Comparison of ENCODE assay signal across 8 cellular contexts in the genomic region with DNA sequence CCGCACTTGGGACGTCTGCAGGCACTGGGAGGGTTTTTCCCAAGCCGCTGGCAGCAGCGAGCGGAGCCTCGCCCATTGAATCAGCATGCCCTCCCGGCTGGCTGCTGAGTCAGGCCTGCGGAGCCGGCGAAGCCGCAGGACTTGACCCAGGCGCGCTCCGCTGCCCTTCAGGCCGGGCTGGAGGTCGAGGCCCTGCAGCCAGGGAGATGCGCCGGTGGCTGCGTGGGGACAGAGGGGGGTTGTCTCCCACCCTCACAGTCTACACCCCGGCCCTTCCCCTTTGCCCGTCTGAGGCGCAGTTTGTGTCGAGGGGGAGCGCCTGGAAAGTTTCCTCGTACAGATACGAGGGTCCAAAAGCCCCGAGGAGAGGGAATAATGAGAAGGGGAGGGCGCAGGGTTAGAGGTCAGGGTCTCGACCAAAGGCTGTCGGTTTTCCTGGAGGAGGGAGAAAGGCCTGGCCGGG. TPM values are rescaled to one million over a fixed set of nuclear protein-coding genes. Genes with fewer than 3 reads are reported as not detected.
DNase-seq lines count a peak whose midpoint lies in the region; ATAC-seq and TF ChIP-seq lines count a peak whose summit lies in the region.

No MANE protein-coding gene starts in this region.

- H3K27ac Mint-ChIP-seq in natural killer cell = peak overlapping the region; percentile 79 to 94

- ATAC-seq in natural killer cell = peak in 2 of 3 donors; percentile 3 to 38
- ATAC-seq in HG03432 (IDR thresholded peaks at IDR 0.05; ENCODE audit: unreplicated experiment) = no peak
- no peak for ATAC-seq in GM18868 (IDR thresholded peaks at IDR 0.05; ENCODE audit: unreplicated experiment)
- ATAC-seq in GM18511 (IDR thresholded peaks at IDR 0.05; ENCODE audit: unreplicated experiment) = no peak

- H3K9me3 ChIP-seq in ES-I3 (ENCODE audit: control insufficient read depth, insufficient read depth, low read length) = no peaks in the 10 kb centered on the region
- no peaks in the 10 kb centered on the region for H3K9me3 ChIP-seq in HUES6 (ENCODE audit: control insufficient read depth, insufficient read depth, low read depth, low read length)

- H3K4me3 ChIP-seq in HUES6 (ENCODE audit: low read depth, low read length) (peak overlapping the region; percentile 96), fibroblast of villous mesenchyme (ENCODE audit: low read depth, low read length) (peak overlapping the region; percentile 89)

- intact Hi-C loops in natural killer cell (cut with micrococcal nuclease) = no loop called here

- peak; percentile 33 for DNase-seq in activated T-cell treated with anti-CD3 and anti-CD28 coated beads, Interleukin-2, amount 50 U/mL, for 1 hour
- DNase-seq in fibroblast of villous mesenchyme (ENCODE audit: low read depth) (peak; percentile 83), natural killer cell (peak; percentile 29)

- no peaks in the 10 kb centered on the region for H3K9me3 Mint-ChIP-seq in natural killer cell

- H3K27me3 Mint-ChIP-seq in natural killer cell (ENCODE audit: low read depth in 2 of 2) = no peaks in the 10 kb centered on the region

- TF ChIP-seq CTCF in fibroblast of villous mesenchyme (IDR thresholded peaks at IDR 0.05; ENCODE audit: insufficient read depth, low read depth, low read length) (no peak), natural killer cell (IDR thresholded peaks at IDR 0.05) (no peak)

- peak overlapping the region; percentile 78 for H3K9ac ChIP-seq in ES-I3 (ENCODE audit: low read depth, low read length)
- H3K9ac ChIP-seq in HUES6 (ENCODE audit: low read length) = peak overlapping the region; percentile 94

- no peaks in the 10 kb centered on the region for H3K36me3 ChIP-seq in ES-I3 (ENCODE audit: insufficient read depth, low read length)
- peaks cover 5% of the 10 kb centered on the region; the same call in 1 of the 2 replicates for H3K36me3 ChIP-seq in HUES6 (ENCODE audit: control insufficient read depth, insufficient read depth, low read length)

- H3K4me3 Mint-ChIP-seq in natural killer cell = peak overlapping the region; percentile 86

- peak overlapping the region; percentile 98 for H3K27ac ChIP-seq in HUES6 (ENCODE audit: low read depth, low read length)

- no peaks in the 10 kb centered on the region for H3K36me3 Mint-ChIP-seq in natural killer cell

- H3K27me3 ChIP-seq in HUES6 (ENCODE audit: control insufficient read depth, insufficient read depth, low read length) = no peaks in the 10 kb centered on the region

- H3K4me1 Mint-ChIP-seq in natural killer cell = peaks cover 8 to 21% of the 10 kb centered on the region in 2 donors

- H3K4me1 ChIP-seq in ES-I3 (ENCODE audit: insufficient read depth, low read length) (peaks cover 13% of the 10 kb centered on the region), HUES6 (ENCODE audit: control insufficient read depth, insufficient read depth, low read length) (peaks cover 19% of the 10 kb centered on the region)

RNA-seq across cellular contexts. Expression of a gene that starts 0.8 kb away (rescaled TPM):
- total RNA-seq in fibroblast of villous mesenchyme (217 and 237 TPM in 2 replicates), natural killer cell (100 to 1,000 TPM; 144 to 200 (median 178) TPM)

Comparison
In these comparisons a context has a peak if more than half of its experiments do, and no peak if none do; other contexts are left out.
1. DNase-seq: peak in every context shown above with its lines; median percentile 83 in fibroblast of villous mesenchyme; 33 in activated T-cell treated with anti-CD3 and anti-CD28 coated beads, Interleukin-2, amount 50 U/mL, for 1 hour; 29 in natural killer cell.
2. ATAC-seq: peak in natural killer cell (2 of 3); none in HG03432 (single experiment), GM18868 (single experiment) and GM18511 (single experiment).